Comparison of ENCODE assay signal across 20 cellular contexts in genomic region chr16:51434567-51435198, GRCh38.
DNase-seq lines count a peak whose midpoint lies in the region; ATAC-seq, FAIRE-seq and TF ChIP-seq lines count a peak whose summit lies in the region.
"Had no signal": no experiment of that assay in that cellular context is flagged by ENCODE, and none has a peak within 500 bp of the region (broad histone marks: within the 10 kb centered on the region; RNA-seq: fewer than 3 reads in every experiment).

No MANE protein-coding gene starts in this region.

- POLR2A ChIA-PET in HepG2 (lab: Yijun Ruan, JAX), result no interaction called here

- H3K27me3 ChIP-seq in right lobe of liver (no peaks in the 10 kb centered on the region), HepG2 (ENCODE audit: control insufficient read depth in 1 of 2, insufficient read depth in 2 of 2, low read length in 2 of 2) (no peaks in the 10 kb centered on the region)

- TF ChIP-seq POLR2A in right lobe of liver (IDR thresholded peaks at IDR 0.05) (no peak), HepG2 (IDR thresholded peaks at IDR 0.05; ENCODE audit: insufficient read depth in 1 of 2, low read depth in 2 of 2, low read length in 2 of 2) (no peak)

- H3K36me3 ChIP-seq in right lobe of liver (no peaks in the 10 kb centered on the region), HepG2 (replicated peaks in 1 of 2; ENCODE audit: control insufficient read depth in 1 of 2, insufficient read depth in 2 of 2, low read length in 2 of 2) (no peaks in the 10 kb centered on the region)

- H3K4me3 ChIP-seq in right lobe of liver, result no peak overlapping the region
- no peak overlapping the region for H3K4me3 ChIP-seq in HepG2 (replicated peaks in 1 of 3; ENCODE audit: insufficient read depth in 1 of 3, low read depth in 2 of 3, low read length in 3 of 3)
- no peak overlapping the region for H3K4me3 ChIP-seq in retinal pigment epithelial cell (ENCODE audit: low read length)
- H3K4me3 ChIP-seq: GM12878, K562 had no signal

- H2AFZ ChIP-seq in HepG2 (ENCODE audit: low read length), result no peak overlapping the region

- no peak for TF ChIP-seq CTCF in right lobe of liver (IDR thresholded peaks at IDR 0.05)
- no peak for TF ChIP-seq CTCF in HepG2 (CRISPR knock-in tag; IDR thresholded peaks at IDR 0.05)
- no peak for TF ChIP-seq CTCF in retinal pigment epithelial cell (conservative IDR thresholded peaks at IDR 0.05; ENCODE audit: low read depth, low read length)

- H3K79me2 ChIP-seq in HepG2 (ENCODE audit: insufficient read depth, low read length), result no peaks in the 10 kb centered on the region

- in situ Hi-C loops in HepG2 (cut with HindIII; ENCODE audit: extremely low pct_ligation_motif_present, low pct_unique_long_range_greater_than_20kb), result no loop called here

- H3K27ac ChIP-seq in right lobe of liver (no peak overlapping the region), HepG2 (ENCODE audit: extremely low read length, insufficient read depth, low read length) (no peak overlapping the region)
- H3K27ac ChIP-seq: C4-2B, HL-60 had no signal

- no peak for FAIRE-seq in HepG2 (lab: Jason Lieb, UNC)
- FAIRE-seq: GM12878, H1, K562 had no signal

- CTCF ChIA-PET in HepG2 (lab: Yijun Ruan, JAX; ENCODE audit: low intra/inter-chr PET ratio, low total read pairs), result no interaction called here

- no peak for TF ChIP-seq RAD21 in HepG2 (CRISPR knock-in tag; IDR thresholded peaks at IDR 0.05)

- no peak for DNase-seq in right lobe of liver
- DNase-seq in HepG2 (ENCODE audit: low spot score), result no peak
- peak; percentile 97 for DNase-seq in NCI-H82 (lab: John Stamatoyannopoulos, UW)
- DNase-seq in left lobe of liver (ENCODE audit: low spot score), result no peak
- peak; percentile 23 for DNase-seq in retinal pigment epithelial cell (ENCODE audit: low read depth)
- DNase-seq in NCI-H2227 (lab: John Stamatoyannopoulos, UW; ENCODE audit: unreplicated experiment), result no peak
- no peak for DNase-seq in head of caudate nucleus
- DNase-seq: ACHN; CD4-positive, alpha-beta memory T cell; DMS53; DND-41; EL; H9; IMR-90 had no signal

- ATAC-seq in right lobe of liver (peak; percentile 40 to 60 (median 52)), HepG2 (no peak), left lobe of liver (peak; percentile 71), GM21717 (IDR thresholded peaks at IDR 0.05; ENCODE audit: unreplicated experiment) (no peak)
- ATAC-seq: GM12878, K562 had no signal

- TF ChIP-seq EP300 in HepG2 (IDR thresholded peaks at IDR 0.05; ENCODE audit: low read depth in 2 of 2, low read length in 2 of 2), result no peak
- no peak for TF ChIP-seq EP300 in HepG2 (CRISPR knock-in tag; IDR thresholded peaks at IDR 0.05; ENCODE audit: borderline replicate concordance)

- WGBS in right lobe of liver (ENCODE audit: insufficient coverage, low coverage, low lambda C conversion rate, missing lambda C conversion rate), result 56% methylated on average over 8 of the region's 9 CpGs
- WGBS in HepG2 (ENCODE audit: low lambda C conversion rate), result 9% methylated on average over 9 of the region's 9 CpGs

- no TSS peak for BruUV-seq in HepG2 (replicated peaks; lab: Mats Ljungman, UMichigan)

- no peaks in the 10 kb centered on the region for H4K20me1 ChIP-seq in HepG2 (ENCODE audit: insufficient read depth, low read length)

- no peak overlapping the region for H3K9ac ChIP-seq in HepG2 (ENCODE audit: insufficient read depth, low read depth, low read length)

- no peak overlapping the region for H3K4me2 ChIP-seq in HepG2 (ENCODE audit: low read depth, low read length)

- intact Hi-C loops in right lobe of liver (cut with DNase I), result no loop called here
- intact Hi-C loops in HepG2 (cut with micrococcal nuclease; ENCODE audit: unreplicated experiment), result no loop called here
- intact Hi-C loops in head of caudate nucleus (cut with DNase I), result no loop called here

- H3K9me3 ChIP-seq in right lobe of liver (no peaks in the 10 kb centered on the region), HepG2 (ENCODE audit: low read length) (no peaks in the 10 kb centered on the region)

- H3K4me1 ChIP-seq in right lobe of liver, result peaks cover 0 to 28% (median 0%) of the 10 kb centered on the region in 4 donors
- H3K4me1 ChIP-seq in HepG2 (ENCODE audit: insufficient read depth, low read length), result no peaks in the 10 kb centered on the region

TF ChIP-seq in HepG2, 621 proteins besides CTCF, POLR2A, EP300 and RAD21 (continues in another document):
- TF ChIP-seq FOXC1 (CRISPR knock-in tag; IDR thresholded peaks at IDR 0.05; ENCODE audit: borderline replicate concordance) (no peak), PRDM15 (CRISPR knock-in tag; IDR thresholded peaks at IDR 0.05) (no peak), ZZZ3 (CRISPR knock-in tag; IDR thresholded peaks at IDR 0.05; ENCODE audit: borderline replicate concordance) (no peak), ZBTB7A (CRISPR knock-in tag; IDR thresholded peaks at IDR 0.05) (no peak), POLR2G (IDR thresholded peaks at IDR 0.05; ENCODE audit: low read depth, low read length) (no peak), ISL2 (CRISPR knock-in tag; IDR thresholded peaks at IDR 0.05) (no peak), PAX8 (CRISPR knock-in tag; IDR thresholded peaks at IDR 0.05; ENCODE audit: borderline replicate concordance) (no peak), RCOR2 (CRISPR knock-in tag; IDR thresholded peaks at IDR 0.05) (no peak), TP53 (CRISPR knock-in tag; conservative IDR thresholded peaks at IDR 0.05) (no peak), SMAD3 (CRISPR knock-in tag; IDR thresholded peaks at IDR 0.05) (no peak), LRRFIP1 (CRISPR knock-in tag; conservative IDR thresholded peaks at IDR 0.05) (no peak), KDM5A (IDR thresholded peaks at IDR 0.05; ENCODE audit: borderline replicate concordance, low read length) (no peak), ZNF674 (CRISPR knock-in tag; IDR thresholded peaks at IDR 0.05; ENCODE audit: low read depth) (no peak), ZBTB20 (CRISPR knock-in tag; IDR thresholded peaks at IDR 0.05; ENCODE audit: borderline replicate concordance, low read depth) (no peak), ZNF549 (CRISPR knock-in tag; IDR thresholded peaks at IDR 0.05) (no peak)
- TF ChIP-seq, protein P1, sequence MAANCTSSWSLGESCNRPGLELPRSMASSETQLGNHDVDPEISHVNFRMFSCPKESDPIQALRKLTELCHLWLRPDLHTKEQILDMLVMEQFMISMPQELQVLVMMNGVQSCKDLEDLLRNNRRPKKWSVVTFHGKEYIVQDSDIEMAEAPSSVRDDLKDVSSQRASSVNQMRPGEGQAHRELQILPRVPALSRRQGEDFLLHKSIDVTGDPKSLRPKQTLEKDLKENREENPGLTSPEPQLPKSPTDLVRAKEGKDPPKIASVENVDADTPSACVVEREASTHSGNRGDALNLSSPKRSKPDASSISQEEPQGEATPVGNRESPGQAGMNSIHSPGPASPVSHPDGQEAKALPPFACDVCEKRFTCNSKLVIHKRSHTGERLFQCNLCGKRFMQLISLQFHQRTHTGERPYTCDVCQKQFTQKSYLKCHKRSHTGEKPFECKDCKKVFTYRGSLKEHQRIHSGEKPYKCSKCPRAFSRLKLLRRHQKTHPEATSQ (CRISPR knock-in tag; IDR thresholded peaks at IDR 0.05; ENCODE audit: borderline replicate concordance), result no peak

Comparison
In these comparisons a context has a peak if more than half of its experiments do, and no peak if none do; other contexts are left out.
1. ATAC-seq: peak in right lobe of liver (4 of 4) and left lobe of liver (single experiment); none in HepG2 (single experiment) and GM21717 (single experiment).
2. DNase-seq: peak in NCI-H82 (single experiment) and retinal pigment epithelial cell (single experiment); none in right lobe of liver (0 of 3), HepG2 (single experiment), left lobe of liver (single experiment), NCI-H2227 (single experiment) and head of caudate nucleus (0 of 42).